Comparison of ENCODE assay signal across 16 cellular contexts in the genomic region with DNA sequence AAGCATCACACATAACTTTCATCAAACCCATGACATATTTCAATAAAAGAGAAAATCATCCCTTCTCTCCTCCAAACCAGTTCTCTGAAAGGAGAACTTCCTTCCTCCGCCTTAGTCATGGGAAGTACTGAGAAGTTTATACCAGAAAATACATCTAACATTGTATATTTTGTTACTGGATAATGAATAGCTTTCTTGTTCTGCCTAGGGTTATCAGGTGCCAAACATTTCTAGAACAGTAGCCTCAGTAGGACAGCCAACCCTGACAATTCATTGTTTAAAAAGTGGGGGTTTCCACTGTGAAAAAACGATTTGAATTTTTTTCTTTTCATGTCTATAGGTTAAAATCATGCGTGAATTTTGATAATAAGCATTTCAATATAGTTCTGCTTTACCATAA. TPM values are rescaled to one million over a fixed set of nuclear protein-coding genes. Genes with fewer than 3 reads are reported as not detected.
A peak's percentile ranks its signal among the peaks of the same experiment; 100 is the strongest.
DNase-seq lines count a peak whose midpoint lies in the region; ATAC-seq, FAIRE-seq and TF ChIP-seq lines count a peak whose summit lies in the region.
"Had no signal": no experiment of that assay in that cellular context is flagged by ENCODE, and none has a peak within 500 bp of the region (broad histone marks: within the 10 kb centered on the region; RNA-seq: fewer than 3 reads in every experiment).

No MANE protein-coding gene starts in this region.

- H3K9me3 ChIP-seq in T-helper 17 cell (ENCODE audit: control insufficient read depth, low read length, poor library complexity, severe bottlenecking) (no peaks in the 10 kb centered on the region), body of pancreas (no peaks in the 10 kb centered on the region)
- H3K9me3 ChIP-seq: A549 had no signal

- TF ChIP-seq CTCF in body of pancreas (IDR thresholded peaks at IDR 0.05) = no peak

- ATAC-seq in GM18868 (IDR thresholded peaks at IDR 0.05; ENCODE audit: unreplicated experiment) (peak; percentile 41), T-helper 17 cell (peak; percentile 61), body of pancreas (no peak)
- ATAC-seq: A549; CD8-positive, alpha-beta T cell had no signal

- no peaks in the 10 kb centered on the region for H3K36me3 ChIP-seq in body of pancreas (replicated peaks in 1 of 2; ENCODE audit: insufficient read depth in 1 of 2, low read depth in 2 of 2)

- no peaks in the 10 kb centered on the region for H3K36me3 Mint-ChIP-seq in T-helper 17 cell (ENCODE audit: low read depth)
- H3K36me3 Mint-ChIP-seq: CD14-positive monocyte; CD8-positive, alpha-beta T cell; IgD-negative memory B cell had no signal

- no peaks in the 10 kb centered on the region for H3K27me3 Mint-ChIP-seq in T-helper 17 cell

- DNase-seq in T-helper 17 cell (no peak), foreskin melanocyte (peak; percentile 46), DMS153 treated with DMSO at 0.1 percent for 48 hours (lab: John Stamatoyannopoulos, UW; ENCODE audit: unreplicated experiment) (no peak), body of pancreas (no peak), HTR-8/SVneo (ENCODE audit: insufficient read length, low spot score) (no peak)
- DNase-seq in stimulated activated CD4-positive, alpha-beta T cell treated with anti-CD3 and anti-CD28 coated beads, Interleukin-4, amount 100 ng/mL, for 4 hours = no peak
- DNase-seq: CD8-positive, alpha-beta T cell; HCEC 1CT; KG1 had no signal

- WGBS in body of pancreas, 2 donors = 39 to 42% methylated on average over 3 of the region's 3 CpGs

- peak overlapping the region; percentile 100 for H3K27ac Mint-ChIP-seq in T-helper 17 cell
- H3K27ac Mint-ChIP-seq: CD8-positive, alpha-beta T cell; IgD-negative memory B cell had no signal

- H3K27ac ChIP-seq in body of pancreas = no peak overlapping the region

- intact Hi-C loops in body of pancreas (cut with DNase I) = no loop called here

- H3K27me3 ChIP-seq in body of pancreas = no peaks in the 10 kb centered on the region

- no peaks in the 10 kb centered on the region for H3K4me1 ChIP-seq in body of pancreas

- peaks cover 15% of the 10 kb centered on the region for H3K4me1 Mint-ChIP-seq in T-helper 17 cell
- H3K4me1 Mint-ChIP-seq: IgD-negative memory B cell had no signal

- no peak for FAIRE-seq in HTR-8/SVneo (lab: Jason Lieb, UNC)
- FAIRE-seq: A549, GM18507 had no signal

- no peak for TF ChIP-seq POLR2A in body of pancreas (IDR thresholded peaks at IDR 0.05)

- H3K4me3 Mint-ChIP-seq in T-helper 17 cell = no peak overlapping the region
- H3K4me3 Mint-ChIP-seq: CD14-positive monocyte; CD8-positive, alpha-beta T cell; IgD-negative memory B cell had no signal

- H3K4me3 ChIP-seq in body of pancreas = no peak overlapping the region
- H3K4me3 ChIP-seq: A549 had no signal

RNA-seq across cellular contexts. Expression of a gene that starts 16.0 kb away (rescaled TPM):
- total RNA-seq in T-helper 17 cell (not detected), body of pancreas (not detected)
- total RNA-seq: CD8-positive, alpha-beta T cell; H4; HT-29 had no signal

RNA-seq across cellular contexts. Expression of a gene that starts 41.8 kb away (rescaled TPM):
- 10 to 100 TPM; 24.3 to 39.7 TPM for total RNA-seq in T-helper 17 cell
- total RNA-seq in body of pancreas = 1 to 10 TPM in 1 of 2 donors, not detected in 1; 2.6 TPM
- total RNA-seq: H4 had no signal

Comparison
In these comparisons a context has a peak if more than half of its experiments do, and no peak if none do; other contexts are left out.
1. RNA of a gene that starts 41.8 kb away (total RNA-seq): 24.3 to 39.7 TPM in T-helper 17 cell; 2.6 TPM in body of pancreas; every median in the first group is over 4 times any median in the second.